ENCODE assay signal across 21 cellular contexts in the genomic region with DNA sequence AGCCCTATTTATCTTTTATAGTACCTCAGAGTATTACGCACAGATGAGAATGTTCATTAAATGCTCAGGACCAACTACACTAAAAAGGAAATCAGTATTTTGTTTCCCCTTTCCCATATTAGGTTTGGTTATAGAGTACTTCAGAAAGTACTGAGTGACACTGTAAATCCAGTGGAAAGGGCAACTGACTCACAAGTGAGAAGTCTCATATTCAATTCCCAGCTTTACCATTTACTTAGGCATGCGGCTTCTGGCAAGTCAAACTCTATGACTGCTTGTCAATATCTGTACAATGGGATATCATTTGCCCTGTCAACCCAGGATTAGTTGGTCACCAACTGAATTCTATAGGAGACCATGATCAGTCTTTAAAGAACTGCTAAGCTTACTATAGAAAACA. TPM values are rescaled to one million over a fixed set of nuclear protein-coding genes. Genes with fewer than 3 reads are reported as not detected.
DNase-seq lines count a peak whose midpoint lies in the region; ATAC-seq, FAIRE-seq and TF ChIP-seq lines count a peak whose summit lies in the region.
"Had no signal": no experiment of that assay in that cellular context is flagged by ENCODE, and none has a peak within 500 bp of the region (broad histone marks: within the 10 kb centered on the region; RNA-seq: fewer than 3 reads in every experiment).

No MANE protein-coding gene starts in this region.

- H3K9me3 ChIP-seq in CD4-positive, alpha-beta T cell (ENCODE audit: control insufficient read depth, low read length) = no peaks in the 10 kb centered on the region
- no peaks in the 10 kb centered on the region for H3K9me3 ChIP-seq in mesenchymal stem cell (ENCODE audit: control insufficient read depth, low read length)
- no peaks in the 10 kb centered on the region for H3K9me3 ChIP-seq in ascending aorta
- H3K9me3 ChIP-seq: Caco-2, heart left ventricle, mucosa of descending colon, right atrium auricular region, tibial nerve had no signal

- H3K36me3 Mint-ChIP-seq in CD4-positive, alpha-beta T cell (ENCODE audit: low read depth) = peaks cover 19% of the 10 kb centered on the region
- H3K36me3 Mint-ChIP-seq in activated T-helper 2 cell treated with anti-CD3 and anti-CD28 coated beads, Interferon-gamma antibody, Interleukin-2, Interleukin-4, amounts not matched to agents 10 μg/mL and 5 μg/mL and 100 μg/mL, durations not matched to agents 14 hours and 24 hours and 36 hours (ENCODE audit: low read depth) = peaks cover 4% of the 10 kb centered on the region

- H3K4me3 ChIP-seq in mesenchymal stem cell (ENCODE audit: insufficient read depth in 1 of 2, low read depth in 1 of 2, low read length in 2 of 2) (peak overlapping the region in 1 of 2 experiments; percentile 3), ascending aorta (no peak overlapping the region)
- H3K4me3 ChIP-seq: heart left ventricle, mucosa of descending colon, right atrium auricular region, tibial nerve had no signal

- POLR2A ChIA-PET in CD4-positive, alpha-beta T cell (lab: Charles Lee) = interaction anchor here (0.6 kb wide), 1 partner anchor 20 kb away, joined by 3 read pairs; no protein-coding TSS in a partner anchor

- 100% methylated on average over 1 of the region's 2 CpGs for WGBS in mesenchymal stem cell

- no peak for ATAC-seq in CD4-positive, alpha-beta T cell (ENCODE audit: poor library complexity)
- ATAC-seq: heart left ventricle; left ventricle myocardium superior; mucosa of descending colon; stimulated activated naive B cell treated with anti-CD40 and anti-IgM and Interleukin-4, amounts not matched to agents 10 μg/mL and 1 μg/mL and 100 μg/mL, for 72 hours had no signal

- H3K27me3 Mint-ChIP-seq in CD4-positive, alpha-beta T cell = no peaks in the 10 kb centered on the region
- H3K27me3 Mint-ChIP-seq in activated T-helper 2 cell treated with anti-CD3 and anti-CD28 coated beads, Interferon-gamma antibody, Interleukin-2, Interleukin-4, amounts not matched to agents 10 μg/mL and 5 μg/mL and 100 μg/mL, durations not matched to agents 14 hours and 24 hours and 36 hours (ENCODE audit: low read depth) = peaks cover under 1% of the 10 kb centered on the region
- H3K27me3 Mint-ChIP-seq: stimulated activated naive B cell treated with anti-CD40 and anti-IgM and Interleukin-4, amounts not matched to agents 10 μg/mL and 1 μg/mL and 100 μg/mL, for 72 hours had no signal

- H3K27me3 ChIP-seq in CD4-positive, alpha-beta T cell (ENCODE audit: control insufficient read depth, insufficient read depth, low read length) = no peaks in the 10 kb centered on the region
- H3K27me3 ChIP-seq in mesenchymal stem cell (ENCODE audit: control insufficient read depth in 1 of 2, insufficient read depth in 1 of 2, low read length in 2 of 2) = no peaks in the 10 kb centered on the region
- H3K27me3 ChIP-seq in ascending aorta = no peaks in the 10 kb centered on the region
- H3K27me3 ChIP-seq: heart left ventricle, right atrium auricular region, tibial nerve had no signal

- no peak overlapping the region for H3K27ac Mint-ChIP-seq in CD4-positive, alpha-beta T cell
- peak overlapping the region; percentile 43 for H3K27ac Mint-ChIP-seq in activated T-helper 2 cell treated with anti-CD3 and anti-CD28 coated beads, Interferon-gamma antibody, Interleukin-2, Interleukin-4, amounts not matched to agents 10 μg/mL and 5 μg/mL and 100 μg/mL, durations not matched to agents 14 hours and 24 hours and 36 hours

- H3K23ac ChIP-seq in mesenchymal stem cell (ENCODE audit: low read length in 2 of 2) = no peak overlapping the region

- peak overlapping the region; percentile 54 for H3K4me3 Mint-ChIP-seq in CD4-positive, alpha-beta T cell
- H3K4me3 Mint-ChIP-seq in activated T-helper 2 cell treated with anti-CD3 and anti-CD28 coated beads, Interferon-gamma antibody, Interleukin-2, Interleukin-4, amounts not matched to agents 10 μg/mL and 5 μg/mL and 100 μg/mL, durations not matched to agents 14 hours and 24 hours and 36 hours (ENCODE audit: low read depth) = no peak overlapping the region

- H2AK5ac ChIP-seq in mesenchymal stem cell (ENCODE audit: low read length, severe bottlenecking) = no peak overlapping the region

- no peak for DNase-seq in CD4-positive, alpha-beta T cell
- DNase-seq in GM12891 (ENCODE audit: insufficient read length, low spot score) (no peak), mesenchymal stem cell (peak; percentile 18), occipital lobe (lab: John Stamatoyannopoulos, UW) (no peak), AG08395 (ENCODE audit: low spot score) (no peak), ascending aorta (ENCODE audit: low spot score in 2 of 2) (no peak)
- no peak for DNase-seq in activated T-helper 2 cell treated with anti-CD3 and anti-CD28 coated beads, Interferon-gamma antibody, Interleukin-2, Interleukin-4, amounts not matched to agents 10 μg/mL and 5 μg/mL and 100 μg/mL, durations not matched to agents 14 hours and 24 hours and 36 hours (ENCODE audit: low spot score)
- DNase-seq: activated CD8-positive, alpha-beta memory T cell treated with anti-CD3 and anti-CD28 coated beads for 24 hours; activated effector memory CD4-positive, alpha-beta T cell treated with Interleukin-2 at 50 U/mL for 16 hours; Caco-2; effector memory CD4-positive, alpha-beta T cell; heart left ventricle; left ventricle myocardium superior; mucosa of descending colon; NCI-H1436; NCI-H774; SIG-M5; stimulated activated naive B cell treated with anti-CD40 and anti-IgM and Interleukin-4, amounts not matched to agents 10 μg/mL and 1 μg/mL and 100 μg/mL, for 72 hours had no signal

- H3K4me1 Mint-ChIP-seq in CD4-positive, alpha-beta T cell (ENCODE audit: low read depth) = peaks cover 68% of the 10 kb centered on the region
- peaks cover 44% of the 10 kb centered on the region for H3K4me1 Mint-ChIP-seq in activated T-helper 2 cell treated with anti-CD3 and anti-CD28 coated beads, Interferon-gamma antibody, Interleukin-2, Interleukin-4, amounts not matched to agents 10 μg/mL and 5 μg/mL and 100 μg/mL, durations not matched to agents 14 hours and 24 hours and 36 hours (ENCODE audit: low read depth)

- H3K4ac ChIP-seq in mesenchymal stem cell (ENCODE audit: low read depth in 1 of 2, low read length in 2 of 2) = no peak overlapping the region

- no peak for TF ChIP-seq CTCF in CD4-positive, alpha-beta T cell (IDR thresholded peaks at IDR 0.05)
- TF ChIP-seq CTCF in ascending aorta (IDR thresholded peaks at IDR 0.05) = no peak

- no peak overlapping the region for H2BK12ac ChIP-seq in mesenchymal stem cell (ENCODE audit: low read length in 2 of 2)

- H2BK120ac ChIP-seq in mesenchymal stem cell (ENCODE audit: low read depth, low read length) = no peak overlapping the region

- H3K27ac ChIP-seq in CD4-positive, alpha-beta T cell (ENCODE audit: low read depth, low read length) = no peak overlapping the region
- H3K27ac ChIP-seq in mesenchymal stem cell (ENCODE audit: low read length, poor library complexity, severe bottlenecking) (no peak overlapping the region), ascending aorta (no peak overlapping the region)
- H3K27ac ChIP-seq: heart left ventricle, right atrium auricular region, tibial nerve, VCaP had no signal

- no peak overlapping the region for H4K8ac ChIP-seq in mesenchymal stem cell (ENCODE audit: low read length)

- H2AFZ ChIP-seq in mesenchymal stem cell (ENCODE audit: low read depth, low read length) = no peak overlapping the region

- H3K9me3 Mint-ChIP-seq in CD4-positive, alpha-beta T cell = no peaks in the 10 kb centered on the region
- no peaks in the 10 kb centered on the region for H3K9me3 Mint-ChIP-seq in activated T-helper 2 cell treated with anti-CD3 and anti-CD28 coated beads, Interferon-gamma antibody, Interleukin-2, Interleukin-4, amounts not matched to agents 10 μg/mL and 5 μg/mL and 100 μg/mL, durations not matched to agents 14 hours and 24 hours and 36 hours
- H3K9me3 Mint-ChIP-seq: stimulated activated naive B cell treated with anti-CD40 and anti-IgM and Interleukin-4, amounts not matched to agents 10 μg/mL and 1 μg/mL and 100 μg/mL, for 72 hours had no signal

- FAIRE-seq in GM12891 (lab: Jason Lieb, UNC) = peak; percentile 62

- intact Hi-C loops in CD4-positive, alpha-beta T cell (cut with DNase I, micrococcal nuclease) = loop anchor here (5.0 to 10.0 kb wide), 3 partner anchors 758 to 1228 kb away; partner anchors contain the start of genes CASP8AP2 (in 2 of the 2) and UBE2J1 (in 1 of the 2)
- intact Hi-C loops in activated T-helper 2 cell treated with anti-CD3 and anti-CD28 coated beads, Interferon-gamma antibody, Interleukin-2, Interleukin-4, amounts not matched to agents 10 μg/mL and 5 μg/mL and 100 μg/mL, durations not matched to agents 14 hours and 24 hours and 36 hours (cut with micrococcal nuclease) = loop anchor here (10.0 kb wide), 4 partner anchors 348 to 1208 kb away; no protein-coding TSS in a partner anchor
- intact Hi-C loops in ascending aorta (cut with DNase I) = loop anchor here (10.0 kb wide), 1 partner anchor 1618 kb away; the partner anchor contains the start of gene RNGTT

- no peak overlapping the region for H3K18ac ChIP-seq in mesenchymal stem cell (ENCODE audit: low read depth in 1 of 2, low read length in 2 of 2)

- peaks cover 4% of the 10 kb centered on the region for H3K79me1 ChIP-seq in mesenchymal stem cell (replicated peaks; ENCODE audit: low read length, poor library complexity, severe bottlenecking)

- CTCF ChIA-PET in CD4-positive, alpha-beta T cell (lab: Charles Lee) = interaction anchor here (1.2 kb wide), 1 partner anchor 15 kb away, joined by 3 read pairs; no protein-coding TSS in a partner anchor

- no peak overlapping the region for H2BK5ac ChIP-seq in mesenchymal stem cell (ENCODE audit: low read depth, low read length, poor library complexity, severe bottlenecking)

- H3K14ac ChIP-seq in mesenchymal stem cell (ENCODE audit: low read length in 2 of 2) = no peak overlapping the region

- no peak overlapping the region for H3K9ac ChIP-seq in mesenchymal stem cell (ENCODE audit: low read length)

- TF ChIP-seq POLR2A in GM12891 (IDR thresholded peaks at IDR 0.05; ENCODE audit: low read depth, low read length) = no peak

- H2BK15ac ChIP-seq in mesenchymal stem cell (ENCODE audit: low read depth, poor library complexity, severe bottlenecking) = no peak overlapping the region

- no peak overlapping the region for H3K4me2 ChIP-seq in mesenchymal stem cell (ENCODE audit: low read length, poor library complexity, severe bottlenecking)

- H3K4me1 ChIP-seq in mesenchymal stem cell (ENCODE audit: control insufficient read depth, insufficient read depth, low read depth, low read length) (peaks cover 1% of the 10 kb centered on the region), ascending aorta (peaks cover 4 to 21% of the 10 kb centered on the region in 2 donors)

- H3K36me3 ChIP-seq in mesenchymal stem cell (ENCODE audit: control insufficient read depth in 1 of 2, insufficient read depth in 2 of 2, low read depth in 1 of 2, low read length in 2 of 2) = no peaks in the 10 kb centered on the region
- no peaks in the 10 kb centered on the region for H3K36me3 ChIP-seq in ascending aorta
- H3K36me3 ChIP-seq: right atrium auricular region had no signal

- no peak overlapping the region for H4K91ac ChIP-seq in mesenchymal stem cell (ENCODE audit: low read length)

RNA-seq across cellular contexts. Expression of gene MAP3K7, which starts 3.7 kb away (rescaled TPM):
- total RNA-seq in CD4-positive, alpha-beta T cell = 1 to 10 TPM; 9.0 to 9.3 TPM
- polyA plus RNA-seq in GM12891 (2012; ENCODE audit: low read depth, missing spikeins) = 10.8 TPM
- total RNA-seq in activated T-helper 2 cell treated with anti-CD3 and anti-CD28 coated beads, Interferon-gamma antibody, Interleukin-2, Interleukin-4, amounts not matched to agents 10 μg/mL and 5 μg/mL and 100 μg/mL, durations not matched to agents 14 hours and 24 hours and 36 hours = 30.5 and 32.1 TPM in 2 replicates
- 24.9 TPM for polyA plus RNA-seq in mesenchymal stem cell (2013, experiment 1 of 2)
- 25.5 TPM for polyA plus RNA-seq in mesenchymal stem cell (2013, experiment 2 of 2)
- total RNA-seq in occipital lobe (56.8 TPM), ascending aorta (18.3 TPM)
